Comparison of ENCODE assay signal across 23 cellular contexts in the genomic region with DNA sequence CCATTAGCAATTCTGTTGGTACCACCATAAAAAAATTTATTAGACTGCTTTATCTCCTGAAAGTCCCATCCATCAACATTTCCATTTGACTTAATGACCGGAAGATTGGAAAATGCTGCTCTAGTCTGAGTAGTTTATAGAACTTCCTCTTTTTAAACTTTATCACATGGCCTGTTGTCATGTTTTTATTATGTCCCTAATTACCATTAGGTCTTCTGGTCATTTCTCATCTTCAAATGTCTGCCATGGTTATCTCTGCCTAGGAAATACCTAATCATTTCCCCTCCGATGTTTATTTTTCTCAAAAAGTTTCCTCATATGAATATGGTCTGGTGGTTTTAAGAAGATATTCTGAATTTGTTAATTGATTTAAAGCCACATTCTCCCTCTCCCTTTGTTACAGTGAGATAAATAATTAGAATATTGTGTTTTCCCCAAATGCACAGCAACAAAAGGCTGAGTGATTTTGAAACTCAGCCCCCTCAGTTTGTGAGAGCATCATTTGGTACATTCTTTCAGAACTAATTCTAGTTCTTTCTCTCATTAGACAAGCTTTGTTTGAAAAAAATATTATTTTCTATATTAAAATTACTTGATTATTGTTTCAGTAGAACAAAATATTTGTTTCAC.
"Had no signal": no experiment of that assay in that cellular context is flagged by ENCODE, and none has a peak within 500 bp of the region (broad histone marks: within the 10 kb centered on the region; RNA-seq: fewer than 3 reads in every experiment).

No MANE protein-coding gene starts in this region.

- ATAC-seq: activated CD4-positive, CD25-positive, alpha-beta regulatory T cell treated with anti-CD3 and anti-CD28 coated beads, Interleukin-2, amount 50 U/mL, for 24 hours; activated CD8-positive, alpha-beta T cell treated with anti-CD3 and anti-CD28 coated beads, Interleukin-2, amount 10 ng/mL, durations not matched to agents 7 days and 5 days; PC-3; SK-N-SH treated with all-trans-retinoic acid at 6 μM for 48 hours had no signal

- H3K27ac ChIP-seq: breast epithelium, SJSA1 had no signal

- H3K4me3 ChIP-seq: breast epithelium, SJSA1 had no signal

- H3K36me3 ChIP-seq: breast epithelium, SJSA1 had no signal

- FAIRE-seq: RCC 7860, TTC549 had no signal

- H3K27me3 ChIP-seq: breast epithelium, SJSA1 had no signal

- H3K4me1 ChIP-seq: breast epithelium, SJSA1 had no signal

- H3K9me3 ChIP-seq: breast epithelium, SJSA1 had no signal

- DNase-seq: activated CD4-positive, alpha-beta T cell treated with anti-CD3 and anti-CD28 coated beads for 48 hours; activated CD4-positive, alpha-beta T cell treated with anti-CD3 and anti-CD28 coated beads, Interleukin-2, amount 50 U/mL, for 4 hours; activated CD8-positive, alpha-beta memory T cell treated with anti-CD3 and anti-CD28 coated beads, Interleukin-2, amount 50 U/mL, for 48 hours; activated CD8-positive, alpha-beta T cell treated with anti-CD3 and anti-CD28 coated beads, Interleukin-2, amount 10 ng/mL, durations not matched to agents 7 days and 5 days; activated T-cell treated with anti-CD3 and anti-CD28 coated beads, Interleukin-2, amount 50 U/mL, for 1 hour; aorta; caudate nucleus; NCI-H1105 treated with DMSO at 0.1 percent for 48 hours; NCI-H1436 treated with DMSO at 0.1 percent for 48 hours; NCI-H187; NCI-H2081; NCI-H510A treated with DMSO at 0.1 percent for 48 hours; NCI-H69; PC-3; SHP77; T-helper 2 cell; T1000 had no signal
